Comparison of ENCODE assay signal across 16 cellular contexts in genomic region chr16:54654429-54654828, GRCh38.
A peak's percentile ranks its signal among the peaks of the same experiment; 100 is the strongest.
DNase-seq lines count a peak whose midpoint lies in the region; ATAC-seq, FAIRE-seq and TF ChIP-seq lines count a peak whose summit lies in the region.
"Had no signal": no experiment of that assay in that cellular context is flagged by ENCODE, and none has a peak within 500 bp of the region (broad histone marks: within the 10 kb centered on the region; RNA-seq: fewer than 3 reads in every experiment).

No MANE protein-coding gene starts in this region.

- FAIRE-seq in astrocyte (lab: Jason Lieb, UNC): no peak
- FAIRE-seq: D721Med had no signal

- H3K4me1 ChIP-seq in astrocyte (ENCODE audit: insufficient read depth, low read length): peaks cover 4% of the 10 kb centered on the region
- H3K4me1 ChIP-seq in CD8-positive, alpha-beta T cell (ENCODE audit: insufficient read depth, low read length): no peaks in the 10 kb centered on the region
- H3K4me1 ChIP-seq: parathyroid adenoma had no signal

- TF ChIP-seq CTCF in astrocyte (IDR thresholded peaks at IDR 0.05; ENCODE audit: insufficient read depth, low read depth, low read length): no peak
- no peak for TF ChIP-seq CTCF in nephron (IDR thresholded peaks at IDR 0.05; ENCODE audit: unreplicated experiment in 3 of 3)
- TF ChIP-seq CTCF in CD8-positive, alpha-beta T cell (IDR thresholded peaks at IDR 0.05): no peak
- TF ChIP-seq CTCF in lower leg skin (IDR thresholded peaks at IDR 0.05): no peak

- H3K4me1 Mint-ChIP-seq in astrocyte (ENCODE audit: low read depth, unreplicated experiment): peaks cover 22% of the 10 kb centered on the region
- H3K4me1 Mint-ChIP-seq in nephron: peaks cover 54% of the 10 kb centered on the region
- peaks cover 3% of the 10 kb centered on the region for H3K4me1 Mint-ChIP-seq in CD8-positive, alpha-beta T cell (ENCODE audit: low read depth)
- H3K4me1 Mint-ChIP-seq: memory B cell had no signal

- no peak overlapping the region for H3K27ac ChIP-seq in astrocyte (ENCODE audit: low read depth, low read length)
- no peak overlapping the region for H3K27ac ChIP-seq in CD8-positive, alpha-beta T cell (ENCODE audit: low read depth, low read length)
- H3K27ac ChIP-seq: parathyroid adenoma had no signal

- H3K4me3 Mint-ChIP-seq in astrocyte (ENCODE audit: unreplicated experiment) (no peak overlapping the region), nephron (peak overlapping the region; percentile 38 to 58 (median 56))
- H3K4me3 Mint-ChIP-seq in CD8-positive, alpha-beta T cell: no peak overlapping the region
- H3K4me3 Mint-ChIP-seq: memory B cell had no signal

- no peaks in the 10 kb centered on the region for H3K9me3 ChIP-seq in astrocyte (ENCODE audit: insufficient read depth, low read depth, low read length)
- no peaks in the 10 kb centered on the region for H3K9me3 ChIP-seq in CD8-positive, alpha-beta T cell (ENCODE audit: low read length)
- H3K9me3 ChIP-seq: esophagus squamous epithelium had no signal

- no peaks in the 10 kb centered on the region for H4K20me1 ChIP-seq in astrocyte (ENCODE audit: insufficient read depth, low read length)

- H3K27ac Mint-ChIP-seq in astrocyte (ENCODE audit: unreplicated experiment) (no peak overlapping the region), nephron (peak overlapping the region; percentile 48 to 83 (median 52))
- H3K27ac Mint-ChIP-seq in CD8-positive, alpha-beta T cell: no peak overlapping the region
- H3K27ac Mint-ChIP-seq: memory B cell had no signal

- H3K36me3 Mint-ChIP-seq in astrocyte (ENCODE audit: low read depth, unreplicated experiment) (no peaks in the 10 kb centered on the region), nephron (ENCODE audit: low read depth) (peaks cover 3% of the 10 kb centered on the region)
- H3K36me3 Mint-ChIP-seq in CD8-positive, alpha-beta T cell: no peaks in the 10 kb centered on the region
- H3K36me3 Mint-ChIP-seq: memory B cell had no signal

- no peak overlapping the region for H3K9ac ChIP-seq in astrocyte (ENCODE audit: low read length)
- H3K9ac ChIP-seq: parathyroid adenoma had no signal

- H2AFZ ChIP-seq in astrocyte (ENCODE audit: low read depth, low read length): no peak overlapping the region
- H2AFZ ChIP-seq: parathyroid adenoma had no signal

- no peaks in the 10 kb centered on the region for H3K27me3 ChIP-seq in astrocyte (ENCODE audit: insufficient read depth, low read length)
- H3K27me3 ChIP-seq in CD8-positive, alpha-beta T cell (ENCODE audit: insufficient read depth, low read length): no peaks in the 10 kb centered on the region

- TF ChIP-seq POLR2A in lower leg skin (IDR thresholded peaks at IDR 0.05): no peak

- H3K4me2 ChIP-seq in astrocyte (ENCODE audit: low read length): peak overlapping the region; percentile 73

- intact Hi-C loops in CD8-positive, alpha-beta T cell (cut with DNase I, micrococcal nuclease): no loop called here
- intact Hi-C loops in lower leg skin (cut with DNase I; ENCODE audit: low total_unique reads): no loop called here

- no peaks in the 10 kb centered on the region for H3K79me2 ChIP-seq in astrocyte (ENCODE audit: insufficient read depth, low read length)
- H3K79me2 ChIP-seq: parathyroid adenoma had no signal

- ATAC-seq in CD8-positive, alpha-beta T cell: no peak
- ATAC-seq in HG02981 (IDR thresholded peaks at IDR 0.05; ENCODE audit: unreplicated experiment): no peak

- DNase-seq in DMS 273 treated with DMSO at 0.1 percent for 48 hours (lab: John Stamatoyannopoulos, UW): peak; percentile 18
- peak; percentile 9 to 74 (median 19) for DNase-seq in NCI-H1417 (lab: John Stamatoyannopoulos, UW)
- no peak for DNase-seq in astrocyte (ENCODE audit: low read depth)
- no peak for DNase-seq in CD8-positive, alpha-beta T cell
- DNase-seq in lower leg skin (ENCODE audit: low spot score in 2 of 2): no peak
- DNase-seq in HuH-7 (ENCODE audit: low spot score): no peak
- DNase-seq: activated CD4-positive, alpha-beta T cell treated with anti-CD3 and anti-CD28 coated beads, Interleukin-2, amount 50 U/mL, for 4 hours; esophagus squamous epithelium; MV-4-11; NCI-H82; T1000 had no signal

- H3K27me3 Mint-ChIP-seq in astrocyte (ENCODE audit: low read depth, unreplicated experiment) (peaks cover 7% of the 10 kb centered on the region), nephron (ENCODE audit: low read depth) (peaks cover 70% of the 10 kb centered on the region)
- peaks cover 29% of the 10 kb centered on the region for H3K27me3 Mint-ChIP-seq in CD8-positive, alpha-beta T cell (ENCODE audit: low read depth)

- H3K4me3 ChIP-seq in astrocyte (ENCODE audit: insufficient read depth, low read depth, low read length): no peak overlapping the region
- no peak overlapping the region for H3K4me3 ChIP-seq in CD8-positive, alpha-beta T cell (ENCODE audit: low read depth, low read length)
- H3K4me3 ChIP-seq in lower leg skin (ENCODE audit: low read depth, poor library complexity, severe bottlenecking): no peak overlapping the region

- POLR2A ChIA-PET in CD8-positive, alpha-beta T cell (lab: Charles Lee): no interaction called here

- CTCF ChIA-PET in CD8-positive, alpha-beta T cell (lab: Charles Lee): no interaction called here

- H3K9me3 Mint-ChIP-seq in astrocyte (ENCODE audit: unreplicated experiment) (no peaks in the 10 kb centered on the region), nephron (peaks cover 10% of the 10 kb centered on the region)
- no peaks in the 10 kb centered on the region for H3K9me3 Mint-ChIP-seq in CD8-positive, alpha-beta T cell

- 67% methylated on average over 12 of the region's 12 CpGs for WGBS in lower leg skin, 2 donors

- no peaks in the 10 kb centered on the region for H3K36me3 ChIP-seq in astrocyte (ENCODE audit: insufficient read depth, low read length)
- no peaks in the 10 kb centered on the region for H3K36me3 ChIP-seq in CD8-positive, alpha-beta T cell (ENCODE audit: insufficient read depth, low read length)
- H3K36me3 ChIP-seq: esophagus squamous epithelium had no signal

Comparison
In these comparisons a context has a peak if more than half of its experiments do, and no peak if none do; other contexts are left out.
1. DNase-seq: peak in DMS 273 treated with DMSO at 0.1 percent for 48 hours (single experiment) and NCI-H1417 (3 of 3); none in astrocyte (single experiment), CD8-positive, alpha-beta T cell (0 of 7), lower leg skin (0 of 2) and HuH-7 (single experiment).
2. H3K27ac Mint-ChIP-seq: peak in nephron (3 of 3); none in astrocyte (single experiment) and CD8-positive, alpha-beta T cell (single experiment).
3. H3K4me3 Mint-ChIP-seq: peak in nephron (3 of 3); none in astrocyte (single experiment) and CD8-positive, alpha-beta T cell (single experiment).